ENCODE assay signal across 8 cellular contexts in genomic region chr21:36125513-36126121, GRCh38. TPM values are rescaled to one million over a fixed set of nuclear protein-coding genes. Genes with fewer than 3 reads are reported as not detected.
A peak's percentile ranks its signal among the peaks of the same experiment; 100 is the strongest.
DNase-seq lines count a peak whose midpoint lies in the region; ATAC-seq and TF ChIP-seq lines count a peak whose summit lies in the region.

No MANE protein-coding gene starts in this region.

- H3K4me3 Mint-ChIP-seq in H9 = no peak overlapping the region
- H3K4me3 Mint-ChIP-seq in natural killer cell treated with Interleukin-12 subunit alpha and Interleukin-12 subunit beta and Interleukin-15 and Interleukin-18, amount 100 ng/mL, for 72 hours = no peak overlapping the region

- no peak overlapping the region for H2BK15ac ChIP-seq in H9 (ENCODE audit: low read depth, low read length)

- H3K9me3 Mint-ChIP-seq in H9 = no peaks in the 10 kb centered on the region; a peak in 1 of 5 replicates
- H3K9me3 Mint-ChIP-seq in natural killer cell treated with Interleukin-12 subunit alpha and Interleukin-12 subunit beta and Interleukin-15 and Interleukin-18, amount 100 ng/mL, for 72 hours = no peaks in the 10 kb centered on the region

- H3T11ph ChIP-seq in H9 (ENCODE audit: low read length) = no peak overlapping the region

- DNase-seq in BJ (ENCODE audit: low read depth) (no peak), H9 (no peak), NCI-H69 (lab: John Stamatoyannopoulos, UW) (peak; percentile 66), erythroblast (lab: John Stamatoyannopoulos, UW) (peak; percentile 44 to 65)
- DNase-seq in activated CD8-positive, alpha-beta memory T cell treated with anti-CD3 and anti-CD28 coated beads for 1 hour (ENCODE audit: extremely low read depth in 1 of 2, low read depth in 1 of 2) = peak; percentile 11 to 37
- peak; percentile 69 for DNase-seq in natural killer cell treated with Interleukin-12 subunit alpha and Interleukin-12 subunit beta and Interleukin-15 and Interleukin-18, amount 100 ng/mL, for 72 hours (ENCODE audit: low spot score)

- no peak overlapping the region for H4K91ac ChIP-seq in H9 (ENCODE audit: insufficient read length, low read depth, low read length)

- no peaks in the 10 kb centered on the region for H4K20me1 ChIP-seq in H9 (ENCODE audit: control insufficient read depth, insufficient read depth, insufficient read length)

- no peaks in the 10 kb centered on the region for H3K36me3 ChIP-seq in BJ (ENCODE audit: control insufficient read depth, insufficient read depth, low read length)

- H3K9ac ChIP-seq in H9 (ENCODE audit: extremely low read depth, insufficient read length, low read length) = no peak overlapping the region

- H4K5ac ChIP-seq in H9 (ENCODE audit: insufficient read length, low read depth, low read length) = no peak overlapping the region

- H4K8ac ChIP-seq in H9 (replicated peaks; ENCODE audit: insufficient read length, low read depth, low read length) = no peak overlapping the region

- H3K23me2 ChIP-seq in H9 (ENCODE audit: insufficient read length, low read depth, low read length, poor library complexity, severe bottlenecking) = no peaks in the 10 kb centered on the region

- H3K27me3 Mint-ChIP-seq in H9 (ENCODE audit: low read depth) = peaks cover 2% of the 10 kb centered on the region
- H3K27me3 Mint-ChIP-seq in natural killer cell treated with Interleukin-12 subunit alpha and Interleukin-12 subunit beta and Interleukin-15 and Interleukin-18, amount 100 ng/mL, for 72 hours = no peaks in the 10 kb centered on the region

- no peaks in the 10 kb centered on the region; a peak in 1 of 7 replicates for H3K36me3 Mint-ChIP-seq in H9 (ENCODE audit: insufficient read depth in 1 of 3, low read depth in 3 of 3)
- no peaks in the 10 kb centered on the region for H3K36me3 Mint-ChIP-seq in natural killer cell treated with Interleukin-12 subunit alpha and Interleukin-12 subunit beta and Interleukin-15 and Interleukin-18, amount 100 ng/mL, for 72 hours

- TF ChIP-seq CTCF in BJ (IDR thresholded peaks at IDR 0.05; ENCODE audit: insufficient read depth, low read depth, low read length) (peak; percentile 94), H9 (conservative IDR thresholded peaks at IDR 0.05) (peak; percentile 91)

- CTCF ChIA-PET in BJ (lab: Yijun Ruan, JAX) = interaction anchor here (0.6 to 5.7 kb wide), 10 partner anchors 9 to 1448 kb away, joined by 3 to 32 read pairs (median 3); partner anchors contain the start of gene CBR3

- no peak overlapping the region for H3K14ac ChIP-seq in H9 (ENCODE audit: insufficient read depth, low read length)

- no peak overlapping the region for H3K56ac ChIP-seq in H9 (ENCODE audit: insufficient read length, low read depth, low read length)

- H2BK20ac ChIP-seq in H9 (ENCODE audit: low read depth, low read length, poor library complexity, severe bottlenecking) = no peak overlapping the region

- WGBS in H9 (ENCODE audit: extremely low coverage, insufficient read length, low lambda C conversion rate) = no CpG with 5 or more reads among the region's 8 CpGs

- H3K4me3 ChIP-seq in BJ (ENCODE audit: low read depth, low read length) = no peak overlapping the region

- no peaks in the 10 kb centered on the region for H3K79me2 ChIP-seq in H9 (ENCODE audit: insufficient read depth, low read length)

- H2BK12ac ChIP-seq in H9 (ENCODE audit: insufficient read length, low read depth, low read length) = no peak overlapping the region

- H2BK5ac ChIP-seq in H9 (ENCODE audit: insufficient read length, low read length) = no peak overlapping the region

- no peak overlapping the region for H2BK120ac ChIP-seq in H9 (ENCODE audit: low read depth, low read length, poor library complexity, severe bottlenecking)

- H3K4me1 Mint-ChIP-seq in H9 = peaks cover 13 to 15% of the 10 kb centered on the region in 2 experiments
- peaks cover 9 to 13% of the 10 kb centered on the region in 2 donors for H3K4me1 Mint-ChIP-seq in natural killer cell treated with Interleukin-12 subunit alpha and Interleukin-12 subunit beta and Interleukin-15 and Interleukin-18, amount 100 ng/mL, for 72 hours (ENCODE audit: low read depth in 2 of 2)

- H3K23ac ChIP-seq in H9 (ENCODE audit: insufficient read length, low read depth, low read length) = no peak overlapping the region

- H3K4me2 ChIP-seq in H9 (ENCODE audit: insufficient read depth, insufficient read length, low read length) = no peak overlapping the region

- H3K27ac ChIP-seq in H9 (ENCODE audit: insufficient read length, low read depth, low read length) = no peak overlapping the region

- H3K27ac Mint-ChIP-seq in H9 = peak overlapping the region in 1 of 3 experiments; percentile 82; a peak in 1 of 7 replicates
- H3K27ac Mint-ChIP-seq in natural killer cell treated with Interleukin-12 subunit alpha and Interleukin-12 subunit beta and Interleukin-15 and Interleukin-18, amount 100 ng/mL, for 72 hours = peak overlapping the region in 1 of 2 donors; percentile 46

- no peaks in the 10 kb centered on the region for H3K79me1 ChIP-seq in H9 (ENCODE audit: insufficient read depth, low read depth, low read length, poor library complexity, severe bottlenecking)

- TF ChIP-seq POLR2A in erythroblast (IDR thresholded peaks at IDR 0.05; ENCODE audit: low read length) = no peak

- H3K9me3 ChIP-seq in H9 (ENCODE audit: control insufficient read depth, low read depth, low read length) = no peaks in the 10 kb centered on the region

- ATAC-seq in natural killer cell treated with Interleukin-12 subunit alpha and Interleukin-12 subunit beta and Interleukin-15 and Interleukin-18, amount 100 ng/mL, for 72 hours = no peak
- no peak for ATAC-seq in GM18867 (IDR thresholded peaks at IDR 0.05; ENCODE audit: unreplicated experiment)
- ATAC-seq in HG02970 (IDR thresholded peaks at IDR 0.05; ENCODE audit: low FRiP score, unreplicated experiment) = no peak

- POLR2A ChIA-PET in BJ (lab: Charles Lee) = no interaction called here

- no peaks in the 10 kb centered on the region for H3K27me3 ChIP-seq in BJ (ENCODE audit: control insufficient read depth, insufficient read depth, low read length)
- no peaks in the 10 kb centered on the region for H3K27me3 ChIP-seq in H9 (ENCODE audit: insufficient read depth, low read length)

- peaks cover 2% of the 10 kb centered on the region; the same call in 1 of the 2 replicates for H3K4me1 ChIP-seq in H9 (ENCODE audit: insufficient read depth, low read length)

- peak overlapping the region; percentile 44 for H3K18ac ChIP-seq in H9 (ENCODE audit: insufficient read length, low read depth, low read length)

- H3K4ac ChIP-seq in H9 (ENCODE audit: low read depth, low read length) = no peak overlapping the region

- no peak overlapping the region for H2AK5ac ChIP-seq in H9 (ENCODE audit: insufficient read length, low read length)

- no peak overlapping the region for H2AFZ ChIP-seq in H9 (ENCODE audit: low read length)

RNA-seq across cellular contexts. Expression of gene CBR3, which starts 9.3 kb away (rescaled TPM):
- 11.3 and 13.5 TPM in 2 replicates for polyA plus RNA-seq in BJ (2011; rRNA removed)
- 2.9 and 4.2 TPM in 2 replicates for polyA minus RNA-seq in BJ (2011; rRNA and poly(A)+ RNA removed)
- total RNA-seq in H9 (2021) = 1.9 and 2.4 TPM in 2 replicates
- 1 to 10 TPM; 4.5 to 6.5 TPM for total RNA-seq in natural killer cell treated with Interleukin-12 subunit alpha and Interleukin-12 subunit beta and Interleukin-15 and Interleukin-18, amount 100 ng/mL, for 72 hours

RNA-seq across cellular contexts. Expression of gene DOP1B, which starts 31.0 kb away (rescaled TPM):
- 6.2 and 8.5 TPM in 2 replicates for polyA plus RNA-seq in BJ (2011; rRNA removed)
- polyA minus RNA-seq in BJ (2011; rRNA and poly(A)+ RNA removed) = 9.0 and 12.8 TPM in 2 replicates
- 8.7 and 10.0 TPM in 2 replicates for total RNA-seq in H9 (2021)
- total RNA-seq in natural killer cell treated with Interleukin-12 subunit alpha and Interleukin-12 subunit beta and Interleukin-15 and Interleukin-18, amount 100 ng/mL, for 72 hours = 10 to 100 TPM in 1 of 2 donors, 1 to 10 TPM in 1; 8.9 to 16.3 TPM

RNA-seq across cellular contexts. Expression of gene CBR1, which starts 55.8 kb away (rescaled TPM):
- polyA plus RNA-seq in BJ (2011; rRNA removed) = 105 and 157 TPM in 2 replicates
- polyA minus RNA-seq in BJ (2011; rRNA and poly(A)+ RNA removed) = 25.8 and 35.8 TPM in 2 replicates
- total RNA-seq in H9 (2021) = 5.7 and 7.1 TPM in 2 replicates
- 10 to 100 TPM; 34.2 to 43.3 TPM for total RNA-seq in natural killer cell treated with Interleukin-12 subunit alpha and Interleukin-12 subunit beta and Interleukin-15 and Interleukin-18, amount 100 ng/mL, for 72 hours

Comparison
In these comparisons a context has a peak if more than half of its experiments do, and no peak if none do; other contexts are left out.
1. DNase-seq: peak in NCI-H69 (single experiment), activated CD8-positive, alpha-beta memory T cell treated with anti-CD3 and anti-CD28 coated beads for 1 hour (2 of 2), erythroblast (2 of 2) and natural killer cell treated with Interleukin-12 subunit alpha and Interleukin-12 subunit beta and Interleukin-15 and Interleukin-18, amount 100 ng/mL, for 72 hours (single experiment); none in BJ (single experiment) and H9 (single experiment).